Comparison of ENCODE assay signal across 12 cellular contexts in the genomic region with DNA sequence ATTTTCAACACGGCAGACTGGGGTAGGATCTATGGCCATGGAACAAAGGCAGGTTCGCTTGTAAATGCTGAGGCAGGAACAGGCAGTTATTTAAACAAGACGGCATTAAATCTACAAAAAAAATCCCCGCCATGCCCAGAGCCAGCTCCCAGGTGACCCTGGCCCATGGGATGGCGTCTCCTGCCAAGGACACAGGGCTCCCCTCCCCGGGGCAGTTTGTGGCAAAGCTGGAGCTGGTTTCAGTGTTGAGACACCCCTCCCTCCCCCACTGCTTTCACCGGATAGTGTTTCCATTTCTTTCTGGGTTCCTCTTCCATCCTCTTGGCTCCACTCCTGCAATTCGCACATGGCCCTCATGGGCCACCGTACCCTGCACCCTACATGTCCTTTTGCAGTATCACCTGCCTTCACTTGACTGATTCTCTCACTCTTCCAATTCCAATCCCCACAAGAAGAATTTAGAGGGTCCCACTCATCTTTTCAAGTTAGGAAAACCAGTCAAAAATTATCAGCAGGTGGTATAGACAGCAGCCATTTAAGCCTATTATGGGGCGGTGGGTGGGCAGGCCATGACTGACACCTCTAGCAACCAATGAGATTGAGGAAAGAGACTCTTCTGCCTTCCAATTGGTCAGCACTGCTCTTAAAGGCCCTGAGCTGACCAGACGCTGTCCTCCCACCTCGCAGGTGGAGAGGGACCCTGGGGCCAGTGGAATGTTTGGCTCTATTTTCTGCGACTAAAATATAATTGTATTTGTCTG. TPM values are rescaled to one million over a fixed set of nuclear protein-coding genes. Genes with fewer than 3 reads are reported as not detected.
DNase-seq lines count a peak whose midpoint lies in the region; ATAC-seq and TF ChIP-seq lines count a peak whose summit lies in the region.
"Had no signal": no experiment of that assay in that cellular context is flagged by ENCODE, and none has a peak within 500 bp of the region (broad histone marks: within the 10 kb centered on the region; RNA-seq: fewer than 3 reads in every experiment).

No MANE protein-coding gene starts in this region.

- H3K9me3 ChIP-seq in MM.1S (replicated peaks; ENCODE audit: insufficient read depth, low read length) (no peaks in the 10 kb centered on the region), left lung (no peaks in the 10 kb centered on the region), right atrium auricular region (no peaks in the 10 kb centered on the region)

- H3K4me2 ChIP-seq in MM.1S (ENCODE audit: low read depth, low read length): no peak overlapping the region

- no peaks in the 10 kb centered on the region for H3K27me3 ChIP-seq in MM.1S (replicated peaks; ENCODE audit: insufficient read depth, low read length)
- no peaks in the 10 kb centered on the region for H3K27me3 ChIP-seq in layer of hippocampus (ENCODE audit: control insufficient read depth, insufficient read depth, low read length)
- H3K27me3 ChIP-seq in left lung: peaks cover 0 to 56% of the 10 kb centered on the region in 2 donors
- H3K27me3 ChIP-seq in right atrium auricular region: no peaks in the 10 kb centered on the region

- H3F3A ChIP-seq in MM.1S (ENCODE audit: insufficient read depth, low read length): no peaks in the 10 kb centered on the region

- H3K9ac ChIP-seq in MM.1S (ENCODE audit: low read length): no peak overlapping the region

- no peak overlapping the region for H2AFZ ChIP-seq in MM.1S (ENCODE audit: low read length)

- H3K36me3 ChIP-seq in MM.1S (replicated peaks; ENCODE audit: insufficient read depth, low read length) (no peaks in the 10 kb centered on the region), left lung (no peaks in the 10 kb centered on the region), right atrium auricular region (no peaks in the 10 kb centered on the region)

- DNase-seq in GM04504 (ENCODE audit: low read depth) (peak; percentile 3), MM.1S (peak; percentile 13), amniotic epithelial cell (ENCODE audit: low read depth) (peak; percentile 27), SIG-M5 treated with dmso at 0.1 percent for 504 hours (lab: John Stamatoyannopoulos, UW; ENCODE audit: unreplicated experiment) (no peak), left lung (no peak), right atrium auricular region (ENCODE audit: low spot score) (no peak)
- DNase-seq: activated CD4-positive, alpha-beta T cell treated with anti-CD3 and anti-CD28 coated beads, Interleukin-2, amount 10 ng/mL, durations not matched to agents 24 days and 14 days had no signal

- TF ChIP-seq CTCF in MM.1S (IDR thresholded peaks at IDR 0.05; ENCODE audit: low read length) (no peak), left lung (IDR thresholded peaks at IDR 0.05) (no peak), right atrium auricular region (IDR thresholded peaks at IDR 0.05) (no peak)

- H3K4me3 ChIP-seq in MM.1S (ENCODE audit: low read length) (no peak overlapping the region), left lung (no peak overlapping the region), right atrium auricular region (no peak overlapping the region)
- H3K4me3 ChIP-seq: lung, skin epidermis had no signal

- H3K9me2 ChIP-seq in MM.1S (replicated peaks; ENCODE audit: insufficient read depth, low read length): no peaks in the 10 kb centered on the region

- H4K20me1 ChIP-seq in MM.1S (ENCODE audit: insufficient read depth, low read length): no peaks in the 10 kb centered on the region

- intact Hi-C loops in left lung (cut with DNase I): loop anchor here in 1 of 2 donors (10.0 kb wide), 1 partner anchor 277 kb away; no protein-coding TSS in a partner anchor

- H3K4me1 ChIP-seq in MM.1S (ENCODE audit: low read length) (no peaks in the 10 kb centered on the region), left lung (peaks cover 0 to under 1% of the 10 kb centered on the region in 2 donors), right atrium auricular region (no peaks in the 10 kb centered on the region)

- no peak for ATAC-seq in HG02763 (IDR thresholded peaks at IDR 0.05; ENCODE audit: unreplicated experiment)
- ATAC-seq in left lung: no peak

- H3K79me2 ChIP-seq in MM.1S (ENCODE audit: low read length): no peaks in the 10 kb centered on the region

- H3K27ac ChIP-seq in MM.1S (ENCODE audit: low read length): no peak overlapping the region
- H3K27ac ChIP-seq in layer of hippocampus (ENCODE audit: low read depth, low read length): peak overlapping the region; percentile 13
- no peak overlapping the region for H3K27ac ChIP-seq in left lung
- no peak overlapping the region for H3K27ac ChIP-seq in right atrium auricular region
- H3K27ac ChIP-seq: skin epidermis had no signal

RNA-seq across cellular contexts. Expression of a gene that starts 52.0 kb away (rescaled TPM):
- total RNA-seq in left lung: 1 to 10 TPM; 1.6 to 4.2 TPM
- not detected for total RNA-seq in right atrium auricular region
- total RNA-seq: activated CD4-positive, alpha-beta T cell treated with anti-CD3 and anti-CD28 coated beads, Interleukin-2, amount 10 ng/mL, durations not matched to agents 24 days and 14 days; epithelial cell of proximal tubule had no signal

Comparison
In these comparisons a context has a peak if more than half of its experiments do, and no peak if none do; other contexts are left out.
1. DNase-seq: peak in GM04504 (single experiment), MM.1S (single experiment) and amniotic epithelial cell (single experiment); none in SIG-M5 treated with dmso at 0.1 percent for 504 hours (single experiment), left lung (0 of 2) and right atrium auricular region (single experiment).